In genomic region chr18:26778054-26778393, GRCh38 we compare ENCODE assay signal across 10 cellular contexts.
"Had no signal": no experiment of that assay in that cellular context is flagged by ENCODE, and none has a peak within 500 bp of the region (broad histone marks: within the 10 kb centered on the region; RNA-seq: fewer than 3 reads in every experiment).

No MANE protein-coding gene starts in this region.

- FAIRE-seq: H54, HepG2, K562 had no signal

- H3K4me3 ChIP-seq: GM23248, K562 had no signal

- H3K27ac Mint-ChIP-seq: H9, HFFc6 had no signal

- H3K27ac ChIP-seq: GM23248, HL-60 had no signal

- H3K9me3 Mint-ChIP-seq: H9 had no signal

- H3K9ac ChIP-seq: GM23248 had no signal

- H2AFZ ChIP-seq: GM23248 had no signal

- H3K4me3 Mint-ChIP-seq: HFFc6 had no signal

- DNase-seq: GM23248, GOT3, HCEC 1CT, HFFc6, IMR-90 had no signal
